25 cellular contexts compared by ENCODE assay signal in the genomic region with DNA sequence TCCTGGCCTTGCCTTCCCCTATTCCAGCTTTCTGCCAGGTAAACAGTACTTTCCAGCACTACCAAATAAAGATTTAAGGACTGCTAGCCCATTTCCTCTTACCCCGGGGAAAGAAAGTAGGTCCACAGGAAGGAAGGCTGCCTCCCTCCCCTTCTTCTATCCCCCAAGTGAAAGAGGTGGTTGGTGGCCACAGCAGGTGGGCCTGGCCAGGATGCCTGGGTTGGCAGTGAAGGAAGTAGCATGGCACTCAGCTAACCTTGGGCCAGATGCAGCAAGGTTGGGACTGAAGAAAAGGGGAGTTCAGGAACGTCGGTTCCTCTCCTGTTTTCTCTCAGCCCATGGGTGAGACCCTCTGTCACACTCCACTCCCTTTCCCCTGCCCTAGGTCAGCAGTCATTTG. TPM values are rescaled to one million over a fixed set of nuclear protein-coding genes. Genes with fewer than 3 reads are reported as not detected.
DNase-seq lines count a peak whose midpoint lies in the region; ATAC-seq and TF ChIP-seq lines count a peak whose summit lies in the region.
"Had no signal": no experiment of that assay in that cellular context is flagged by ENCODE, and none has a peak within 500 bp of the region (broad histone marks: within the 10 kb centered on the region; RNA-seq: fewer than 3 reads in every experiment).

No MANE protein-coding gene starts in this region.

- no peak for DNase-seq in activated T-cell treated with anti-CD3 and anti-CD28 coated beads, Interleukin-2, amount 50 U/mL, for 24 hours
- no peak for DNase-seq in activated T-cell treated with anti-CD3 and anti-CD28 coated beads, Interleukin-2, amount 50 U/mL, for 4 hours
- peak; percentile 84 for DNase-seq in Jurkat, Clone E6-1 (ENCODE audit: low read depth, low spot score)
- no peak for DNase-seq in tibial nerve (ENCODE audit: low spot score in 2 of 2)
- DNase-seq in AG08396 (ENCODE audit: low spot score) = no peak
- DNase-seq in dedifferentiated amniotic fluid mesenchymal stem cell (ENCODE audit: extremely low spot score) = no peak
- DNase-seq: activated T-cell treated with anti-CD3 and anti-CD28 coated beads, Interleukin-2, amount 50 U/mL, for 48 hours; adrenal gland; EL; NCI-H1436 treated with DMSO at 0.1 percent for 48 hours; NCI-H524; retina; stimulated activated CD4-positive, alpha-beta T cell treated with anti-CD3 and anti-CD28 coated beads, Interleukin-4, amount 100 ng/mL, for 1 hour; stomach; upper lobe of right lung had no signal

- 80 to 88% methylated on average over 3 of the region's 3 CpGs for WGBS in tibial nerve, 2 donors

- no peaks in the 10 kb centered on the region for H3K36me3 ChIP-seq in neutrophil
- peaks cover 0 to 76% (median 0%) of the 10 kb centered on the region in 3 donors for H3K36me3 ChIP-seq in tibial nerve

- H3K4me3 Mint-ChIP-seq in activated T-cell treated with anti-CD3 and anti-CD28 coated beads, Interleukin-2, amount 50 U/mL, for 24 hours = no peak overlapping the region
- H3K4me3 Mint-ChIP-seq in activated T-cell treated with anti-CD3 and anti-CD28 coated beads, Interleukin-2, amount 50 U/mL, for 4 hours = no peak overlapping the region
- peak overlapping the region; percentile 65 for H3K4me3 Mint-ChIP-seq in activated T-helper 17 cell treated with anti-CD3 and anti-CD28 coated beads, Interleukin-2, amount 50 U/mL, for 72 hours
- H3K4me3 Mint-ChIP-seq: WTC11 had no signal

- TF ChIP-seq EP300 in tibial nerve (IDR thresholded peaks at IDR 0.05) = no peak

- peaks cover 76% of the 10 kb centered on the region for H3K36me3 Mint-ChIP-seq in activated T-cell treated with anti-CD3 and anti-CD28 coated beads, Interleukin-2, amount 50 U/mL, for 24 hours (ENCODE audit: low read depth)
- peaks cover 22% of the 10 kb centered on the region for H3K36me3 Mint-ChIP-seq in activated T-cell treated with anti-CD3 and anti-CD28 coated beads, Interleukin-2, amount 50 U/mL, for 4 hours (ENCODE audit: insufficient read depth)
- H3K36me3 Mint-ChIP-seq in activated T-helper 17 cell treated with anti-CD3 and anti-CD28 coated beads, Interleukin-2, amount 50 U/mL, for 72 hours (ENCODE audit: low read depth) = peaks cover 74% of the 10 kb centered on the region

- H3K27ac Mint-ChIP-seq in activated T-cell treated with anti-CD3 and anti-CD28 coated beads, Interleukin-2, amount 50 U/mL, for 24 hours = peak overlapping the region; percentile 35
- H3K27ac Mint-ChIP-seq in activated T-helper 17 cell treated with anti-CD3 and anti-CD28 coated beads, Interleukin-2, amount 50 U/mL, for 72 hours = peak overlapping the region; percentile 41
- H3K27ac Mint-ChIP-seq: WTC11 had no signal

- H3K4me1 Mint-ChIP-seq in activated T-cell treated with anti-CD3 and anti-CD28 coated beads, Interleukin-2, amount 50 U/mL, for 24 hours (ENCODE audit: low read depth) = peaks cover 73% of the 10 kb centered on the region
- H3K4me1 Mint-ChIP-seq in activated T-cell treated with anti-CD3 and anti-CD28 coated beads, Interleukin-2, amount 50 U/mL, for 4 hours (ENCODE audit: low read depth) = peaks cover 63% of the 10 kb centered on the region
- H3K4me1 Mint-ChIP-seq in activated T-helper 17 cell treated with anti-CD3 and anti-CD28 coated beads, Interleukin-2, amount 50 U/mL, for 72 hours = peaks cover 37% of the 10 kb centered on the region

- peak overlapping the region; percentile 27 for H3K4me3 ChIP-seq in Jurkat, Clone E6-1 (ENCODE audit: low read length)
- no peak overlapping the region for H3K4me3 ChIP-seq in neutrophil (ENCODE audit: low read depth in 1 of 2, low read length in 1 of 2)
- no peak overlapping the region for H3K4me3 ChIP-seq in tibial nerve
- H3K4me3 ChIP-seq: adrenal gland, stomach, upper lobe of right lung had no signal

- no peaks in the 10 kb centered on the region for H3K27me3 Mint-ChIP-seq in activated T-cell treated with anti-CD3 and anti-CD28 coated beads, Interleukin-2, amount 50 U/mL, for 24 hours
- H3K27me3 Mint-ChIP-seq in activated T-cell treated with anti-CD3 and anti-CD28 coated beads, Interleukin-2, amount 50 U/mL, for 4 hours (ENCODE audit: low read depth) = no peaks in the 10 kb centered on the region
- H3K27me3 Mint-ChIP-seq in activated T-helper 17 cell treated with anti-CD3 and anti-CD28 coated beads, Interleukin-2, amount 50 U/mL, for 72 hours = no peaks in the 10 kb centered on the region
- H3K27me3 Mint-ChIP-seq: IgD-negative memory B cell had no signal

- no peak for ATAC-seq in activated T-cell treated with anti-CD3 and anti-CD28 coated beads, Interleukin-2, amount 50 U/mL, for 4 hours
- no peak for ATAC-seq in activated T-helper 17 cell treated with anti-CD3 and anti-CD28 coated beads, Interleukin-2, amount 50 U/mL, for 72 hours (replicated peaks)
- ATAC-seq: SK-N-SH treated with all-trans-retinoic acid at 6 μM for 48 hours, upper lobe of right lung, WTC11 had no signal

- H3K27me3 ChIP-seq in neutrophil = no peaks in the 10 kb centered on the region
- H3K27me3 ChIP-seq in tibial nerve = no peaks in the 10 kb centered on the region
- H3K27me3 ChIP-seq: adrenal gland, stomach, upper lobe of right lung had no signal

- H3K4me1 ChIP-seq in neutrophil (ENCODE audit: control insufficient read depth in 1 of 2, insufficient read depth in 1 of 2, low read depth in 1 of 2, low read length in 1 of 2) (peaks cover 76 to 78% of the 10 kb centered on the region in 2 experiments), tibial nerve (peaks cover 0 to 29% (median 16%) of the 10 kb centered on the region in 4 donors)

- no peak for TF ChIP-seq POLR2A in tibial nerve (IDR thresholded peaks at IDR 0.05)

- H3K9me3 ChIP-seq in neutrophil (no peaks in the 10 kb centered on the region), tibial nerve (no peaks in the 10 kb centered on the region)
- H3K9me3 ChIP-seq: adrenal gland, stomach, upper lobe of right lung had no signal

- TF ChIP-seq CTCF in neutrophil (IDR thresholded peaks at IDR 0.05) (no peak), tibial nerve (IDR thresholded peaks at IDR 0.05) (no peak)

- H3K27ac ChIP-seq in neutrophil (peak overlapping the region; percentile 98), tibial nerve (no peak overlapping the region)
- H3K27ac ChIP-seq: adrenal gland, stomach, upper lobe of right lung had no signal

- H3K9me3 Mint-ChIP-seq in activated T-cell treated with anti-CD3 and anti-CD28 coated beads, Interleukin-2, amount 50 U/mL, for 24 hours = no peaks in the 10 kb centered on the region
- H3K9me3 Mint-ChIP-seq in activated T-cell treated with anti-CD3 and anti-CD28 coated beads, Interleukin-2, amount 50 U/mL, for 4 hours = no peaks in the 10 kb centered on the region
- H3K9me3 Mint-ChIP-seq in activated T-helper 17 cell treated with anti-CD3 and anti-CD28 coated beads, Interleukin-2, amount 50 U/mL, for 72 hours = no peaks in the 10 kb centered on the region
- H3K9me3 Mint-ChIP-seq: IgD-negative memory B cell, WTC11 had no signal

RNA-seq across cellular contexts. Expression of gene NFKBIL1, which starts 8.9 kb away (rescaled TPM):
- total RNA-seq in activated T-cell treated with anti-CD3 and anti-CD28 coated beads, Interleukin-2, amount 50 U/mL, for 4 hours = 10 to 100 TPM in 2 of 3 donors, 1 to 10 TPM in 1; 9.3 to 12.8 (median 12.7) TPM
- polyA plus RNA-seq in Jurkat, Clone E6-1 (2012; ENCODE audit: insufficient read depth, insufficient read length) = 20.9 TPM
- total RNA-seq in activated T-helper 17 cell treated with anti-CD3 and anti-CD28 coated beads, Interleukin-2, amount 50 U/mL, for 72 hours = 10 to 100 TPM; 14.1 to 29.8 TPM
- 10 to 100 TPM; 26.2 to 30.2 (median 27.7) TPM for total RNA-seq in tibial nerve

RNA-seq across cellular contexts. Expression of gene ATP6V1G2, which starts 9.9 kb away (rescaled TPM):
- total RNA-seq in activated T-cell treated with anti-CD3 and anti-CD28 coated beads, Interleukin-2, amount 50 U/mL, for 4 hours = under 1 TPM; 0.38 to 0.84 (median 0.58) TPM
- polyA plus RNA-seq in Jurkat, Clone E6-1 (2012; ENCODE audit: insufficient read depth, insufficient read length) = 3.4 TPM
- total RNA-seq in activated T-helper 17 cell treated with anti-CD3 and anti-CD28 coated beads, Interleukin-2, amount 50 U/mL, for 72 hours = 1 to 10 TPM; 2.1 to 2.4 TPM
- 1 to 10 TPM in 3 of 4 donors, under 1 TPM in 1; 0.60 to 3.8 (median 2.2) TPM for total RNA-seq in tibial nerve

RNA-seq across cellular contexts. Expression of gene DDX39B, which starts 14.5 kb away (rescaled TPM):
- 100 to 1,000 TPM; 644 to 667 (median 666) TPM for total RNA-seq in activated T-cell treated with anti-CD3 and anti-CD28 coated beads, Interleukin-2, amount 50 U/mL, for 4 hours
- 606 TPM for polyA plus RNA-seq in Jurkat, Clone E6-1 (2012; ENCODE audit: insufficient read depth, insufficient read length)
- total RNA-seq in activated T-helper 17 cell treated with anti-CD3 and anti-CD28 coated beads, Interleukin-2, amount 50 U/mL, for 72 hours = 100 to 1,000 TPM; 558 to 568 TPM
- total RNA-seq in tibial nerve = 100 to 1,000 TPM; 306 to 436 (median 358) TPM

RNA-seq across cellular contexts. Expression of gene LTA, which starts 15.8 kb away (rescaled TPM):
- total RNA-seq in activated T-cell treated with anti-CD3 and anti-CD28 coated beads, Interleukin-2, amount 50 U/mL, for 4 hours = 1,000 to 10,000 TPM; 1,238 to 1,641 (median 1,296) TPM
- 6.4 TPM for polyA plus RNA-seq in Jurkat, Clone E6-1 (2012; ENCODE audit: insufficient read depth, insufficient read length)
- total RNA-seq in activated T-helper 17 cell treated with anti-CD3 and anti-CD28 coated beads, Interleukin-2, amount 50 U/mL, for 72 hours = 100 to 1,000 TPM; 163 to 567 TPM
- not detected for total RNA-seq in tibial nerve
- total RNA-seq: A172, H4, myocyte, osteocyte, stomach had no signal
- polyA plus RNA-seq: BJ had no signal

RNA-seq across cellular contexts. Expression of gene TNF, which starts 19.1 kb away (rescaled TPM):
- 100 to 1,000 TPM; 485 to 701 (median 587) TPM for total RNA-seq in activated T-cell treated with anti-CD3 and anti-CD28 coated beads, Interleukin-2, amount 50 U/mL, for 4 hours
- polyA plus RNA-seq in Jurkat, Clone E6-1 (2012; ENCODE audit: insufficient read depth, insufficient read length) = not detected
- total RNA-seq in activated T-helper 17 cell treated with anti-CD3 and anti-CD28 coated beads, Interleukin-2, amount 50 U/mL, for 72 hours = 100 to 1,000 TPM in 1 of 2 donors, 10 to 100 TPM in 1; 69.5 to 199 TPM
- total RNA-seq in tibial nerve = not detected
- total RNA-seq: A172, H4, myocyte, osteocyte had no signal
- polyA plus RNA-seq: BJ had no signal
